1 cellular context compared by ENCODE assay signal in genomic region chr1:173603056-173603591, GRCh38.
TF ChIP-seq lines count a peak whose summit lies in the region.

Gene SLC9C2 (minus strand): TSS chr1:173603072. CDS start chr1:173601776, 1,296 bp downstream.

TF ChIP-seq in GM12878, 131 proteins besides CTCF, POLR2A, EP300 and RAD21 (continued from another document):
- TF ChIP-seq BCL3 (IDR thresholded peaks at IDR 0.05; ENCODE audit: borderline replicate concordance, insufficient read depth, low read depth, low read length, poor library complexity, severe bottlenecking): no peak
- no peak for TF ChIP-seq BRCA1 (IDR thresholded peaks at IDR 0.05; ENCODE audit: low read depth, low read length)
- TF ChIP-seq NFXL1 (IDR thresholded peaks at IDR 0.05; ENCODE audit: borderline replicate concordance): no peak
- no peak for TF ChIP-seq SRF (IDR thresholded peaks at IDR 0.05; ENCODE audit: low read depth in 2 of 2, low read length in 2 of 2)
- TF ChIP-seq EGR1 (IDR thresholded peaks at IDR 0.05; ENCODE audit: borderline replicate concordance in 1 of 2, low read depth in 2 of 2, low read length in 2 of 2): no peak
- no peak for TF ChIP-seq NR2F1 (conservative IDR thresholded peaks at IDR 0.05)
- no peak for TF ChIP-seq POLR2AphosphoS5 (IDR thresholded peaks at IDR 0.05; ENCODE audit: low read length)
- TF ChIP-seq CHD4 (IDR thresholded peaks at IDR 0.05): no peak
- TF ChIP-seq CHD1 (IDR thresholded peaks at IDR 0.05; ENCODE audit: low read depth, low read length): no peak
TF ChIP-seq in GM12878: peak in this region for 0.
